Comparison of ENCODE assay signal across 27 cellular contexts in the genomic region with DNA sequence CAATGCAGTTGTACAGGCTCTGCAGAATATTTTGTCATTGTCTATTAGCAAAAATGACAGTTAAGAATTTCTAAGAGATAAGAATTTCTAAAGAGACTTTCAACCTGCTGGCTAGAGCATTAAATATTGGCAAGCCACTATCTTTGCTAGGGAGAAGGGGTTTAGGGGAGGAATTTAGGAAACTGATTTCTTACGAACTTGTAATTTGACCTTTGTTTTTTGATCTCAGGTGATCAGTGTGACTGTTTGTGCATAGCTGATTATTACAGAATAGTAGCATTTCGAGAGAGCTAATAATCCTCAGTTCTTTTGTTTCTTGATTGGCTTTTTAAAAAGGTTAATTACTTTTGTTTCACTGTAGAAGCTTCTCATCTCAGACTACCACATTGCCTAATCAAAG.
DNase-seq lines count a peak whose midpoint lies in the region; ATAC-seq, FAIRE-seq and TF ChIP-seq lines count a peak whose summit lies in the region.
"Had no signal": no experiment of that assay in that cellular context is flagged by ENCODE, and none has a peak within 500 bp of the region (broad histone marks: within the 10 kb centered on the region; RNA-seq: fewer than 3 reads in every experiment).

No MANE protein-coding gene starts in this region.

- no peaks in the 10 kb centered on the region for H3K36me3 ChIP-seq in liver (ENCODE audit: control insufficient read depth in 4 of 4, insufficient read depth in 3 of 4, low read depth in 1 of 4, low read length in 3 of 4)
- no peaks in the 10 kb centered on the region for H3K36me3 ChIP-seq in HepG2 (replicated peaks in 1 of 2; ENCODE audit: control insufficient read depth in 1 of 2, insufficient read depth in 2 of 2, low read length in 2 of 2)
- no peaks in the 10 kb centered on the region for H3K36me3 ChIP-seq in endocrine pancreas (ENCODE audit: control insufficient read depth, insufficient read depth, low read length)
- no peaks in the 10 kb centered on the region for H3K36me3 ChIP-seq in neural progenitor cell
- H3K36me3 ChIP-seq: esophagus muscularis mucosa, ovary, right atrium auricular region, vagina had no signal

- H3K9ac ChIP-seq in liver (ENCODE audit: low read depth in 1 of 2, low read length in 2 of 2) (no peak overlapping the region), HepG2 (ENCODE audit: insufficient read depth, low read depth, low read length) (no peak overlapping the region), endocrine pancreas (ENCODE audit: control insufficient read depth, insufficient read depth, low read length) (peak overlapping the region; percentile 55), neural progenitor cell (no peak overlapping the region)

- TF ChIP-seq EP300 in HepG2 (IDR thresholded peaks at IDR 0.05; ENCODE audit: low read depth in 2 of 2, low read length in 2 of 2) (no peak), HepG2 (CRISPR knock-in tag; IDR thresholded peaks at IDR 0.05; ENCODE audit: borderline replicate concordance) (no peak)

- H3K9me3 Mint-ChIP-seq in neural progenitor cell: no peaks in the 10 kb centered on the region
- H3K9me3 Mint-ChIP-seq in Calu3 (ENCODE audit: low read depth, unreplicated experiment): no peaks in the 10 kb centered on the region
- H3K9me3 Mint-ChIP-seq: activated naive CD4-positive, alpha-beta T cell treated with anti-CD3 and anti-CD28 coated beads, Interleukin-2, amount 10 ng/mL, durations not matched to agents 7 days and 5 days; CD8-positive, alpha-beta memory T cell; immature natural killer cell had no signal

- H3K27me3 ChIP-seq in liver (ENCODE audit: control insufficient read depth in 4 of 4, insufficient read depth in 4 of 4, low read length in 3 of 4): no peaks in the 10 kb centered on the region
- H3K27me3 ChIP-seq in HepG2 (ENCODE audit: control insufficient read depth in 1 of 2, insufficient read depth in 2 of 2, low read length in 2 of 2): no peaks in the 10 kb centered on the region
- H3K27me3 ChIP-seq in endocrine pancreas (ENCODE audit: control insufficient read depth, insufficient read depth, low read length): no peaks in the 10 kb centered on the region
- no peaks in the 10 kb centered on the region for H3K27me3 ChIP-seq in neural progenitor cell
- H3K27me3 ChIP-seq: esophagus muscularis mucosa, ovary, right atrium auricular region, vagina had no signal

- WGBS in liver: 41% methylated on average over 2 of the region's 2 CpGs
- WGBS in HepG2 (ENCODE audit: low lambda C conversion rate): 89% methylated on average over 2 of the region's 2 CpGs

- H3K9me3 ChIP-seq in liver (ENCODE audit: control insufficient read depth in 4 of 4, low read length in 3 of 4) (no peaks in the 10 kb centered on the region), HepG2 (ENCODE audit: low read length) (no peaks in the 10 kb centered on the region), endocrine pancreas (ENCODE audit: control insufficient read depth, low read length) (no peaks in the 10 kb centered on the region), neural progenitor cell (ENCODE audit: low read depth) (no peaks in the 10 kb centered on the region)
- H3K9me3 ChIP-seq: A549, esophagus muscularis mucosa, ovary, right atrium auricular region, vagina had no signal

- H3K4me3 Mint-ChIP-seq in neural progenitor cell (no peak overlapping the region), Calu3 (ENCODE audit: low read depth, unreplicated experiment) (no peak overlapping the region)
- H3K4me3 Mint-ChIP-seq: activated naive CD4-positive, alpha-beta T cell treated with anti-CD3 and anti-CD28 coated beads, Interleukin-2, amount 10 ng/mL, durations not matched to agents 7 days and 5 days; CD8-positive, alpha-beta memory T cell; immature natural killer cell; naive thymus-derived CD4-positive, alpha-beta T cell had no signal

- DNase-seq in HepG2 (ENCODE audit: low spot score) (no peak), neural progenitor cell (ENCODE audit: low spot score) (no peak), T1000 (lab: John Stamatoyannopoulos, UW) (no peak), Calu3 (no peak)
- no peak for DNase-seq in stimulated activated naive CD4-positive, alpha-beta T cell (lab: John Stamatoyannopoulos, UW)
- no peak for DNase-seq in activated CD4-positive, alpha-beta T cell treated with anti-CD3 and anti-CD28 coated beads for 1 hour
- DNase-seq: activated CD4-positive, alpha-beta T cell treated with anti-CD3 and anti-CD28 coated beads, Interleukin-2, amount 50 U/mL, for 4 hours; activated CD4-positive, CD25-positive, alpha-beta regulatory T cell; activated CD8-positive, alpha-beta memory T cell treated with anti-CD3 and anti-CD28 coated beads, Interleukin-2, amount 50 U/mL, for 4 hours; activated naive CD4-positive, alpha-beta T cell treated with anti-CD3 and anti-CD28 coated beads, Interleukin-2, amount 10 ng/mL, durations not matched to agents 7 days and 5 days; CD8-positive, alpha-beta memory T cell; effector memory CD4-positive, alpha-beta T cell; foreskin melanocyte; immature natural killer cell; MV-4-11; naive thymus-derived CD4-positive, alpha-beta T cell; ovary; Right ventricle myocardium superior; stimulated activated naive CD4-positive, alpha-beta T cell treated with Interleukin-2 at 50 U/mL for 16 hours had no signal

- in situ Hi-C loops in HepG2 (cut with HindIII; ENCODE audit: extremely low pct_ligation_motif_present, low pct_unique_long_range_greater_than_20kb): no loop called here

- H4K20me1 ChIP-seq in HepG2 (ENCODE audit: insufficient read depth, low read length): no peaks in the 10 kb centered on the region
- H4K20me1 ChIP-seq in neural progenitor cell (ENCODE audit: low read depth): no peaks in the 10 kb centered on the region

- TF ChIP-seq RAD21 in liver (IDR thresholded peaks at IDR 0.05): no peak
- no peak for TF ChIP-seq RAD21 in HepG2 (CRISPR knock-in tag; IDR thresholded peaks at IDR 0.05)

- H3K27me3 Mint-ChIP-seq in neural progenitor cell (ENCODE audit: insufficient read depth, low read depth) (no peaks in the 10 kb centered on the region), Calu3 (ENCODE audit: unreplicated experiment) (no peaks in the 10 kb centered on the region)
- H3K27me3 Mint-ChIP-seq: activated naive CD4-positive, alpha-beta T cell treated with anti-CD3 and anti-CD28 coated beads, Interleukin-2, amount 10 ng/mL, durations not matched to agents 7 days and 5 days; CD8-positive, alpha-beta memory T cell had no signal

- FAIRE-seq in HepG2 (lab: Jason Lieb, UNC): no peak
- FAIRE-seq: A549, bronchial epithelial cell, colon had no signal

- TF ChIP-seq CTCF in liver (IDR thresholded peaks at IDR 0.05; ENCODE audit: low read depth, low read length, missing input control) (no peak), HepG2 (CRISPR knock-in tag; IDR thresholded peaks at IDR 0.05) (no peak), neural progenitor cell (IDR thresholded peaks at IDR 0.05) (no peak), Calu3 (IDR thresholded peaks at IDR 0.05; ENCODE audit: unreplicated experiment) (no peak)

- peaks cover 21% of the 10 kb centered on the region for H3F3A ChIP-seq in neural progenitor cell (ENCODE audit: low read depth)

- CTCF ChIA-PET in HepG2 (lab: Yijun Ruan, JAX; ENCODE audit: low intra/inter-chr PET ratio, low total read pairs): no interaction called here
- CTCF ChIA-PET in Calu3 (lab: Charles Lee): interaction anchor here (1.1 kb wide), 1 partner anchor 11 kb away, joined by 3 read pairs; no protein-coding TSS in a partner anchor

- POLR2A ChIA-PET in HepG2 (lab: Yijun Ruan, JAX): no interaction called here

- intact Hi-C loops in HepG2 (cut with micrococcal nuclease; ENCODE audit: unreplicated experiment): no loop called here
- intact Hi-C loops in Calu3 (cut with micrococcal nuclease; ENCODE audit: unreplicated experiment): no loop called here

- H3K4me1 Mint-ChIP-seq in neural progenitor cell (peaks cover 23% of the 10 kb centered on the region), Calu3 (ENCODE audit: low read depth, unreplicated experiment) (no peaks in the 10 kb centered on the region)

- H3K4me1 ChIP-seq in liver (ENCODE audit: control insufficient read depth in 4 of 4, insufficient read depth in 4 of 4, low read length in 3 of 4): peaks cover 0 to 8% (median 3%) of the 10 kb centered on the region in 4 donors
- no peaks in the 10 kb centered on the region for H3K4me1 ChIP-seq in HepG2 (ENCODE audit: insufficient read depth, low read length)
- H3K4me1 ChIP-seq in endocrine pancreas (ENCODE audit: control insufficient read depth, insufficient read depth, low read length): peaks cover 31% of the 10 kb centered on the region
- peaks cover 23% of the 10 kb centered on the region for H3K4me1 ChIP-seq in neural progenitor cell

- ATAC-seq in HepG2: no peak
- ATAC-seq: naive thymus-derived CD4-positive, alpha-beta T cell had no signal

- H3K36me3 Mint-ChIP-seq in neural progenitor cell: no peaks in the 10 kb centered on the region
- H3K36me3 Mint-ChIP-seq in Calu3 (ENCODE audit: insufficient read depth, unreplicated experiment): no peaks in the 10 kb centered on the region
- H3K36me3 Mint-ChIP-seq: CD8-positive, alpha-beta memory T cell; immature natural killer cell; naive thymus-derived CD4-positive, alpha-beta T cell had no signal

- TF ChIP-seq POLR2A in HepG2 (IDR thresholded peaks at IDR 0.05; ENCODE audit: insufficient read depth in 1 of 2, low read depth in 2 of 2, low read length in 2 of 2): no peak

- no peak overlapping the region for H2AFZ ChIP-seq in HepG2 (ENCODE audit: low read length)
- no peak overlapping the region for H2AFZ ChIP-seq in neural progenitor cell (replicated peaks)

- peak overlapping the region; percentile 92 for H3K27ac Mint-ChIP-seq in neural progenitor cell
- H3K27ac Mint-ChIP-seq in Calu3 (ENCODE audit: unreplicated experiment): no peak overlapping the region
- H3K27ac Mint-ChIP-seq: activated naive CD4-positive, alpha-beta T cell treated with anti-CD3 and anti-CD28 coated beads, Interleukin-2, amount 10 ng/mL, durations not matched to agents 7 days and 5 days; immature natural killer cell; naive thymus-derived CD4-positive, alpha-beta T cell had no signal

- H3K4me2 ChIP-seq in HepG2 (ENCODE audit: low read depth, low read length): no peak overlapping the region
- H3K4me2 ChIP-seq in neural progenitor cell: peak overlapping the region; percentile 83

- no peak overlapping the region for H3K27ac ChIP-seq in liver (ENCODE audit: low read depth in 1 of 2, low read length in 2 of 2)
- H3K27ac ChIP-seq in HepG2 (ENCODE audit: extremely low read length, insufficient read depth, low read length): no peak overlapping the region
- H3K27ac ChIP-seq in neural progenitor cell: no peak overlapping the region

- BruUV-seq in HepG2 (replicated peaks; lab: Mats Ljungman, UMichigan): no TSS peak
- no TSS peak for BruUV-seq in Calu3 (replicated peaks; lab: Mats Ljungman, UMichigan)

- peaks cover 2% of the 10 kb centered on the region for H3K79me2 ChIP-seq in HepG2 (ENCODE audit: insufficient read depth, low read length)
- no peaks in the 10 kb centered on the region for H3K79me2 ChIP-seq in neural progenitor cell (ENCODE audit: low read depth)

- H3K4me3 ChIP-seq in liver (ENCODE audit: low read depth in 1 of 3, low read length in 3 of 3) (no peak overlapping the region), HepG2 (replicated peaks in 1 of 3; ENCODE audit: insufficient read depth in 1 of 3, low read depth in 2 of 3, low read length in 3 of 3) (no peak overlapping the region), endocrine pancreas (ENCODE audit: control insufficient read depth, insufficient read depth, low read length) (peak overlapping the region; percentile 94), neural progenitor cell (peak overlapping the region; percentile 48)
- H3K4me3 ChIP-seq: A549, ovary had no signal

Comparison
In these comparisons a context has a peak if more than half of its experiments do, and no peak if none do; other contexts are left out.
1. H3K4me3 ChIP-seq: peak in endocrine pancreas (single experiment) and neural progenitor cell (single experiment); none in liver (0 of 3) and HepG2 (0 of 3).